In genomic region chr9:38018230-38018963, GRCh38 we compare ENCODE assay signal across 10 cellular contexts. TPM values are rescaled to one million over a fixed set of nuclear protein-coding genes. Genes with fewer than 3 reads are reported as not detected.
DNase-seq lines count a peak whose midpoint lies in the region; ATAC-seq and TF ChIP-seq lines count a peak whose summit lies in the region.
"Had no signal": no experiment of that assay in that cellular context is flagged by ENCODE, and none has a peak within 500 bp of the region (broad histone marks: within the 10 kb centered on the region; RNA-seq: fewer than 3 reads in every experiment).

No MANE protein-coding gene starts in this region.

- H3K9me3 Mint-ChIP-seq in brain = no peaks in the 10 kb centered on the region
- H3K9me3 Mint-ChIP-seq: activated naive CD4-positive, alpha-beta T cell treated with anti-CD3 and anti-CD28 coated beads, Interleukin-2, amount 50 U/mL, for 72 hours had no signal

- H3K4me3 ChIP-seq in left lung (no peak overlapping the region), skin epidermis (no peak overlapping the region)

- H3K4me1 ChIP-seq in left lung = peaks cover 40 to 77% of the 10 kb centered on the region in 2 donors

- H3K27ac ChIP-seq in left lung (peak overlapping the region; percentile 50 to 64), skin epidermis (peak overlapping the region in 12 of 21 experiments; percentile 7 to 75 (median 46))

- peaks cover 6% of the 10 kb centered on the region for H3K27me3 Mint-ChIP-seq in brain
- H3K27me3 Mint-ChIP-seq: activated CD4-positive, alpha-beta T cell treated with anti-CD3 and anti-CD28 coated beads for 36 hours had no signal

- H3K36me3 Mint-ChIP-seq in brain = peaks cover 13% of the 10 kb centered on the region
- H3K36me3 Mint-ChIP-seq: activated naive CD4-positive, alpha-beta T cell treated with anti-CD3 and anti-CD28 coated beads, Interleukin-2, amount 50 U/mL, for 72 hours had no signal

- intact Hi-C loops in left lung (cut with DNase I) = loop anchor here in 1 of 2 donors (10.0 kb wide), 1 partner anchor 84 kb away; no protein-coding TSS in a partner anchor

- H3K9me3 ChIP-seq in left lung = no peaks in the 10 kb centered on the region

- H3K4me1 Mint-ChIP-seq in brain = peaks cover 83% of the 10 kb centered on the region
- H3K4me1 Mint-ChIP-seq: activated CD4-positive, alpha-beta T cell treated with anti-CD3 and anti-CD28 coated beads for 36 hours had no signal

- H3K27me3 ChIP-seq in left lung = no peaks in the 10 kb centered on the region

- H3K36me3 ChIP-seq in left lung = peaks cover 0 to 18% of the 10 kb centered on the region in 2 donors

- H3K4me3 Mint-ChIP-seq in brain = peak overlapping the region; percentile 23 to 70 (median 65)
- H3K4me3 Mint-ChIP-seq: activated CD4-positive, alpha-beta T cell treated with anti-CD3 and anti-CD28 coated beads for 36 hours had no signal

- DNase-seq in HT1080 (ENCODE audit: low read depth) = peak; percentile 34
- DNase-seq in left lung = no peak
- DNase-seq in stimulated activated CD4-positive, alpha-beta T cell treated with anti-CD3 and anti-CD28 coated beads, Interleukin-2, amount 100 ng/mL, for 24 hours = no peak
- no peak for DNase-seq in kidney tubule cell (ENCODE audit: low spot score)
- DNase-seq: activated CD4-positive, alpha-beta T cell treated with anti-CD3 and anti-CD28 coated beads for 36 hours had no signal

- no peak for TF ChIP-seq CTCF in brain (conservative IDR thresholded peaks at IDR 0.05)
- TF ChIP-seq CTCF in left lung (IDR thresholded peaks at IDR 0.05) = no peak

- ATAC-seq in left lung (peak; percentile 4), HG02678 (IDR thresholded peaks at IDR 0.05; ENCODE audit: unreplicated experiment) (no peak), HG03432 (IDR thresholded peaks at IDR 0.05; ENCODE audit: unreplicated experiment) (no peak)
- ATAC-seq: activated CD4-positive, alpha-beta T cell treated with anti-CD3 and anti-CD28 coated beads for 36 hours; activated naive CD4-positive, alpha-beta T cell treated with anti-CD3 and anti-CD28 coated beads, Interleukin-2, amount 50 U/mL, for 72 hours had no signal

- peak overlapping the region; percentile 82 to 98 (median 89) for H3K27ac Mint-ChIP-seq in brain
- H3K27ac Mint-ChIP-seq: activated CD4-positive, alpha-beta T cell treated with anti-CD3 and anti-CD28 coated beads for 36 hours had no signal

RNA-seq across cellular contexts. Expression of gene SHB, which starts 50.6 kb away (rescaled TPM):
- total RNA-seq in HT1080 (2014; rRNA removed; shearing (Covaris generic)) = 31.9 and 42.8 TPM in 2 replicates
- polyA plus RNA-seq in HT1080 (2015; cell fraction: cytosol; rRNA removed) = 38.7 and 41.0 TPM in 2 replicates
- polyA plus RNA-seq in HT1080 (2015; cell fraction: nucleus; rRNA removed) = 27.9 and 30.9 TPM in 2 replicates
- 37.4 TPM for polyA plus RNA-seq in brain (ENCODE audit: insufficient read depth, low read depth, low replicate concordance)
- total RNA-seq in left lung = 10 to 100 TPM; 26.7 to 26.8 TPM
